22 cellular contexts compared by ENCODE assay signal in genomic region chr12:1203735-1204019, GRCh38.
DNase-seq lines count a peak whose midpoint lies in the region; ATAC-seq and TF ChIP-seq lines count a peak whose summit lies in the region.
"Had no signal": no experiment of that assay in that cellular context is flagged by ENCODE, and none has a peak within 500 bp of the region (broad histone marks: within the 10 kb centered on the region; RNA-seq: fewer than 3 reads in every experiment).

No MANE protein-coding gene starts in this region.

- TF ChIP-seq POLR2A in esophagus squamous epithelium (IDR thresholded peaks at IDR 0.05) = no peak

- H3K27ac ChIP-seq in DOHH2 (ENCODE audit: low read depth, low read length) = peak overlapping the region; percentile 99
- peak overlapping the region; percentile 94 for H3K27ac ChIP-seq in OCI-LY1 (ENCODE audit: low read depth, low read length, poor library complexity, severe bottlenecking)
- H3K27ac ChIP-seq in esophagus squamous epithelium = peak overlapping the region in 3 of 4 donors; percentile 16 to 86 (median 83)
- peak overlapping the region; percentile 78 for H3K27ac ChIP-seq in parathyroid adenoma
- H3K27ac ChIP-seq: C4-2B had no signal

- H3K4me3 ChIP-seq in DOHH2 (ENCODE audit: low read length) (peak overlapping the region; percentile 80), OCI-LY1 (ENCODE audit: low read depth, low read length, poor library complexity, severe bottlenecking) (peak overlapping the region; percentile 64), esophagus squamous epithelium (no peak overlapping the region), parathyroid adenoma (ENCODE audit: low read depth, low read length) (no peak overlapping the region)

- H3K9me2 ChIP-seq in DOHH2 (replicated peaks; ENCODE audit: control insufficient read depth, low read length) = no peaks in the 10 kb centered on the region
- no peaks in the 10 kb centered on the region for H3K9me2 ChIP-seq in OCI-LY1 (ENCODE audit: low read depth, low read length)

- H3K4me1 ChIP-seq in DOHH2 (ENCODE audit: control insufficient read depth, low read length) = peaks cover 68% of the 10 kb centered on the region
- peaks cover 54% of the 10 kb centered on the region for H3K4me1 ChIP-seq in OCI-LY1 (ENCODE audit: insufficient read depth, low read length, severe bottlenecking)
- H3K4me1 ChIP-seq in esophagus squamous epithelium = peaks cover 4 to 48% (median 8%) of the 10 kb centered on the region in 3 donors
- peaks cover 25% of the 10 kb centered on the region for H3K4me1 ChIP-seq in parathyroid adenoma

- H3K79me2 ChIP-seq in DOHH2 (ENCODE audit: control insufficient read depth, low read length) (peaks cover 22% of the 10 kb centered on the region), OCI-LY1 (ENCODE audit: insufficient read depth, low read length) (peaks cover 44% of the 10 kb centered on the region), parathyroid adenoma (peaks cover under 1% of the 10 kb centered on the region)

- no peak for TF ChIP-seq CTCF in DOHH2 (IDR thresholded peaks at IDR 0.05; ENCODE audit: low read depth, low read length, poor library complexity, severe bottlenecking)
- TF ChIP-seq CTCF in OCI-LY1 (IDR thresholded peaks at IDR 0.05; ENCODE audit: low read length) = no peak
- no peak for TF ChIP-seq CTCF in esophagus squamous epithelium (IDR thresholded peaks at IDR 0.05)
- no peak for TF ChIP-seq CTCF in parathyroid adenoma (IDR thresholded peaks at IDR 0.05)
- no peak for TF ChIP-seq CTCF in GM13976 (IDR thresholded peaks at IDR 0.05; ENCODE audit: borderline replicate concordance, control extremely low read depth, extremely low read depth, insufficient read depth, missing control alignments)

- H4K20me1 ChIP-seq in DOHH2 (ENCODE audit: control insufficient read depth, insufficient read depth, low read depth, low read length) (no peaks in the 10 kb centered on the region), OCI-LY1 (ENCODE audit: insufficient read depth, low read length) (no peaks in the 10 kb centered on the region)

- H3K27me3 ChIP-seq in DOHH2 (ENCODE audit: control insufficient read depth, low read length) = no peaks in the 10 kb centered on the region
- H3K27me3 ChIP-seq in OCI-LY1 (ENCODE audit: insufficient read depth, low read length) = no peaks in the 10 kb centered on the region
- no peaks in the 10 kb centered on the region for H3K27me3 ChIP-seq in esophagus squamous epithelium
- no peaks in the 10 kb centered on the region for H3K27me3 ChIP-seq in parathyroid adenoma (ENCODE audit: control insufficient read depth, insufficient read depth, low read length)
- H3K27me3 ChIP-seq: brain microvascular endothelial cell, gastroesophageal sphincter had no signal

- H3K4me2 ChIP-seq in DOHH2 (ENCODE audit: low read length) = peak overlapping the region; percentile 100
- peak overlapping the region; percentile 93 for H3K4me2 ChIP-seq in OCI-LY1 (ENCODE audit: low read length)
- H3K4me2 ChIP-seq in parathyroid adenoma (ENCODE audit: low read length) = no peak overlapping the region

- no peak for DNase-seq in esophagus squamous epithelium (lab: John Stamatoyannopoulos, UW)
- DNase-seq in GM13976 (ENCODE audit: low spot score) = no peak
- no peak for DNase-seq in UCSD-AML1 (lab: John Stamatoyannopoulos, UW; ENCODE audit: unreplicated experiment)
- DNase-seq in GDM1 (lab: John Stamatoyannopoulos, UW) = no peak
- DNase-seq: activated CD4-positive, CD25-positive, alpha-beta regulatory T cell treated with anti-CD3 and anti-CD28 coated beads, Interleukin-2, amount 50 U/mL, for 72 hours; activated CD8-positive, alpha-beta memory T cell treated with anti-CD3 and anti-CD28 coated beads, Interleukin-2, amount 50 U/mL, for 4 hours; brain microvascular endothelial cell; DMS79; effector CD4-positive, alpha-beta T cell; H9; immature natural killer cell; mesendoderm; NCI-H1105; NCI-H2227 treated with DMSO at 0.1 percent for 48 hours; PC-3; stimulated activated naive CD4-positive, alpha-beta T cell treated with Interleukin-2 at 50 U/mL for 16 hours had no signal

- H3K36me3 ChIP-seq in DOHH2 (ENCODE audit: control insufficient read depth, low read length) (peaks cover 15% of the 10 kb centered on the region), OCI-LY1 (ENCODE audit: insufficient read depth, low read length) (peaks cover 6% of the 10 kb centered on the region), esophagus squamous epithelium (peaks cover 0 to 6% (median 0%) of the 10 kb centered on the region in 3 donors), parathyroid adenoma (ENCODE audit: control insufficient read depth, insufficient read depth, low read length) (no peaks in the 10 kb centered on the region)
- H3K36me3 ChIP-seq: brain microvascular endothelial cell, gastroesophageal sphincter had no signal

- H2AFZ ChIP-seq in OCI-LY1 (ENCODE audit: low read length) = no peak overlapping the region
- no peak overlapping the region for H2AFZ ChIP-seq in parathyroid adenoma

- H3K9me3 ChIP-seq in DOHH2 (ENCODE audit: control insufficient read depth, insufficient read depth, low read length) (peaks cover 2% of the 10 kb centered on the region; the same call in 1 of the 2 replicates), OCI-LY1 (ENCODE audit: low read length) (no peaks in the 10 kb centered on the region), esophagus squamous epithelium (peaks cover 0 to 7% (median 5%) of the 10 kb centered on the region in 3 donors), parathyroid adenoma (ENCODE audit: control insufficient read depth, low read length) (no peaks in the 10 kb centered on the region)
- H3K9me3 ChIP-seq: gastroesophageal sphincter had no signal

- peaks cover 38% of the 10 kb centered on the region for H3F3A ChIP-seq in DOHH2 (ENCODE audit: control insufficient read depth, insufficient read depth)
- peaks cover 4% of the 10 kb centered on the region; the same call in 1 of the 2 replicates for H3F3A ChIP-seq in OCI-LY1 (ENCODE audit: insufficient read depth, low read length)

- peak overlapping the region; percentile 71 for H3K9ac ChIP-seq in OCI-LY1 (ENCODE audit: low read length)
- no peak overlapping the region for H3K9ac ChIP-seq in parathyroid adenoma

- ATAC-seq in HG02981 (IDR thresholded peaks at IDR 0.05; ENCODE audit: unreplicated experiment) = no peak
- ATAC-seq: gastroesophageal sphincter, PC-3 had no signal

- in situ Hi-C loops in GM13976 (cut with MboI; ENCODE audit: low sequenced_read_pairs, unreplicated experiment) = no loop called here

- intact Hi-C loops in esophagus squamous epithelium (cut with DNase I) = no loop called here

Comparison
In these comparisons a context has a peak if more than half of its experiments do, and no peak if none do; other contexts are left out.
1. H3K4me3 ChIP-seq: peak in DOHH2 (single experiment) and OCI-LY1 (single experiment); none in esophagus squamous epithelium (0 of 4) and parathyroid adenoma (single experiment).
2. Peak in every context shown above with its lines, with median percentiles within 50 percentile points of each other: H3K27ac ChIP-seq.